ENCODE assay signal across 25 cellular contexts in genomic region chr3:174197416-174197815, GRCh38.
"Had no signal": no experiment of that assay in that cellular context is flagged by ENCODE, and none has a peak within 500 bp of the region (broad histone marks: within the 10 kb centered on the region; RNA-seq: fewer than 3 reads in every experiment).

No MANE protein-coding gene starts in this region.

- ATAC-seq: left colon; left lung; lower lobe of right lung; natural killer cell; right lobe of liver; stimulated activated naive B cell treated with anti-CD40 and anti-IgM and Interleukin-4, amounts not matched to agents 10 μg/mL and 1 μg/mL and 100 μg/mL, for 72 hours; stimulated activated naive CD8-positive, alpha-beta T cell treated with anti-CD3 and anti-CD28 coated beads, Interleukin-15, Interleukin-2, amounts not matched to agents 100 U/mL and 50 U/mL, for 24 hours had no signal

- H3K4me1 Mint-ChIP-seq: immature natural killer cell; naive B cell; natural killer cell; stimulated activated naive B cell treated with anti-CD40 and anti-IgM and Interleukin-4, amounts not matched to agents 10 μg/mL and 1 μg/mL and 100 μg/mL, for 72 hours had no signal

- DNase-seq: hypothalamus; immature natural killer cell; kidney; left colon; left lung; lower lobe of right lung; mammary epithelial cell; naive B cell; natural killer cell; ovary; right lobe of liver; stimulated activated CD4-positive, alpha-beta T cell treated with anti-CD3 and anti-CD28 coated beads, Interleukin-12 subunit alpha, Interleukin-12 subunit beta, amount 100 ng/mL, for 4 hours; stimulated activated CD4-positive, alpha-beta T cell treated with anti-CD3 and anti-CD28 coated beads, Interleukin-15, amount 100 ng/mL, for 24 hours; stimulated activated CD4-positive, alpha-beta T cell treated with anti-CD3 and anti-CD28 coated beads, Interleukin-2, amount 100 ng/mL, for 24 hours; stimulated activated CD4-positive, alpha-beta T cell treated with anti-CD3 and anti-CD28 coated beads, Interleukin-4, amount 100 ng/mL, for 1 hour; stimulated activated naive B cell treated with anti-CD40 and anti-IgM and Interleukin-4, amounts not matched to agents 10 μg/mL and 1 μg/mL and 100 μg/mL, for 72 hours; stimulated activated naive CD8-positive, alpha-beta T cell treated with anti-CD3 and anti-CD28 coated beads, Interleukin-15, Interleukin-2, amounts not matched to agents 100 U/mL and 50 U/mL, for 24 hours; stomach; testis; tibial artery; trophoblast cell; uterus had no signal

- H3K27ac Mint-ChIP-seq: immature natural killer cell; naive B cell; natural killer cell; progenitor cell of endocrine pancreas; stimulated activated naive B cell treated with anti-CD40 and anti-IgM and Interleukin-4, amounts not matched to agents 10 μg/mL and 1 μg/mL and 100 μg/mL, for 72 hours had no signal

- H3K27me3 ChIP-seq: left lung, ovary, right atrium auricular region, right lobe of liver, stomach, testis, tibial artery, uterus had no signal

- H3K4me3 ChIP-seq: left lung, lower lobe of right lung, ovary, right atrium auricular region, right lobe of liver, skin epidermis, stomach, testis, tibial artery, uterus had no signal

- H3K27me3 Mint-ChIP-seq: naive B cell; progenitor cell of endocrine pancreas; stimulated activated naive B cell treated with anti-CD40 and anti-IgM and Interleukin-4, amounts not matched to agents 10 μg/mL and 1 μg/mL and 100 μg/mL, for 72 hours had no signal

- H3K4me1 ChIP-seq: left lung, lower lobe of right lung, right lobe of liver, testis, uterus had no signal

- H3K4me3 Mint-ChIP-seq: immature natural killer cell; naive B cell; natural killer cell; stimulated activated naive B cell treated with anti-CD40 and anti-IgM and Interleukin-4, amounts not matched to agents 10 μg/mL and 1 μg/mL and 100 μg/mL, for 72 hours had no signal

- H3K9me3 ChIP-seq: left lung, lower lobe of right lung, ovary, right atrium auricular region, right lobe of liver, stomach, testis, tibial artery, uterus had no signal

- H3K27ac ChIP-seq: left lung, lower lobe of right lung, ovary, right atrium auricular region, right lobe of liver, skin epidermis, stomach, testis, tibial artery, uterus had no signal

- H3K36me3 ChIP-seq: left lung, lower lobe of right lung, ovary, right atrium auricular region, right lobe of liver, stomach, tibial artery, uterus had no signal

- H3K36me3 Mint-ChIP-seq: immature natural killer cell; naive B cell; natural killer cell; stimulated activated naive B cell treated with anti-CD40 and anti-IgM and Interleukin-4, amounts not matched to agents 10 μg/mL and 1 μg/mL and 100 μg/mL, for 72 hours had no signal
